In genomic region chr1:55217226-55217996, GRCh38 we compare ENCODE assay signal across 9 cellular contexts. TPM values are rescaled to one million over a fixed set of nuclear protein-coding genes. Genes with fewer than 3 reads are reported as not detected.
A peak's percentile ranks its signal among the peaks of the same experiment; 100 is the strongest.
DNase-seq lines count a peak whose midpoint lies in the region; ATAC-seq, FAIRE-seq and TF ChIP-seq lines count a peak whose summit lies in the region.
"Had no signal": no experiment of that assay in that cellular context is flagged by ENCODE, and none has a peak within 500 bp of the region (broad histone marks: within the 10 kb centered on the region; RNA-seq: fewer than 3 reads in every experiment).

No MANE protein-coding gene starts in this region.

- FAIRE-seq in endothelial cell of umbilical vein (lab: Jason Lieb, UNC), result peak; percentile 85
- no peak for FAIRE-seq in D721Med (lab: Jason Lieb, UNC)

- CTCF ChIA-PET in PC-3 (lab: Charles Lee) (no interaction called here), endothelial cell of umbilical vein (lab: Charles Lee) (interaction anchor here (1.0 kb wide), 1 partner anchor 61 kb away, joined by 3 read pairs; no protein-coding TSS in a partner anchor)

- H3K9me3 ChIP-seq in PC-3 (ENCODE audit: low read length) (no peaks in the 10 kb centered on the region), endothelial cell of umbilical vein (replicated peaks; ENCODE audit: control insufficient read depth, insufficient read depth, low read length) (no peaks in the 10 kb centered on the region)

- H3K36me3 ChIP-seq in PC-3 (ENCODE audit: low read depth, low read length) (no peaks in the 10 kb centered on the region), endothelial cell of umbilical vein (ENCODE audit: control insufficient read depth in 2 of 2, extremely low read depth in 1 of 2, insufficient read depth in 2 of 2, low read length in 2 of 2) (no peaks in the 10 kb centered on the region)

- H3K27me3 ChIP-seq in PC-3 (ENCODE audit: low read length) (no peaks in the 10 kb centered on the region), endothelial cell of umbilical vein (ENCODE audit: control insufficient read depth in 2 of 2, insufficient read depth in 2 of 2, low read length in 2 of 2) (peaks cover 0 to 3% of the 10 kb centered on the region in 2 experiments)

- POLR2A ChIA-PET in PC-3 (lab: Charles Lee; ENCODE audit: unreplicated experiment), result no interaction called here
- POLR2A ChIA-PET in endothelial cell of umbilical vein (lab: Charles Lee), result no interaction called here

- H3K9ac ChIP-seq in PC-3 (ENCODE audit: low read length) (no peak overlapping the region), endothelial cell of umbilical vein (replicated peaks; ENCODE audit: extremely low read depth, insufficient read depth, low read length) (peak overlapping the region; percentile 8)

- H3K27ac Mint-ChIP-seq in stimulated activated naive B cell treated with anti-CD40 and anti-IgM and Interleukin-4, amounts not matched to agents 10 μg/mL and 1 μg/mL and 100 μg/mL, for 72 hours, result peak overlapping the region; percentile 66

- H4K20me1 ChIP-seq in PC-3 (ENCODE audit: low read length) (peaks cover 15% of the 10 kb centered on the region), endothelial cell of umbilical vein (replicated peaks; ENCODE audit: control insufficient read depth, extremely low read depth, insufficient read depth, low read length) (no peaks in the 10 kb centered on the region)

- no peaks in the 10 kb centered on the region for H3K9me2 ChIP-seq in PC-3 (replicated peaks; ENCODE audit: low read length)

- no peak for TF ChIP-seq CTCF in PC-3 (conservative IDR thresholded peaks at IDR 0.05; ENCODE audit: low read depth, low read length)
- TF ChIP-seq CTCF in endothelial cell of umbilical vein (IDR thresholded peaks at IDR 0.05; ENCODE audit: extremely low read depth in 1 of 2, insufficient read depth in 1 of 2, low read depth in 1 of 2, low read length in 2 of 2), result no peak
- TF ChIP-seq CTCF in D721Med (IDR thresholded peaks at IDR 0.05; ENCODE audit: insufficient read depth, missing control alignments), result no peak

- dilution Hi-C loops in endothelial cell of umbilical vein (cut with MboI; ENCODE audit: extremely low pct_ligation_motif_present, low sequenced_read_pairs), result no loop called here

- no peaks in the 10 kb centered on the region for H3K9me1 ChIP-seq in endothelial cell of umbilical vein (replicated peaks; ENCODE audit: control insufficient read depth, extremely low read depth, insufficient read depth, low read length)

- no peak for TF ChIP-seq POLR2A in endothelial cell of umbilical vein (IDR thresholded peaks at IDR 0.05; ENCODE audit: low read depth, low read length)

- H3K4me1 Mint-ChIP-seq in stimulated activated naive B cell treated with anti-CD40 and anti-IgM and Interleukin-4, amounts not matched to agents 10 μg/mL and 1 μg/mL and 100 μg/mL, for 72 hours, result peaks cover 30 to 35% of the 10 kb centered on the region in 2 donors

- H3K4me1 ChIP-seq in PC-3 (ENCODE audit: insufficient read depth, low read length) (peaks cover 25% of the 10 kb centered on the region), endothelial cell of umbilical vein (ENCODE audit: control insufficient read depth, extremely low read depth, insufficient read depth, low read length) (peaks cover 15% of the 10 kb centered on the region)

- H3K4me2 ChIP-seq in PC-3 (ENCODE audit: low read length), result peak overlapping the region; percentile 18
- peak overlapping the region; percentile 57 for H3K4me2 ChIP-seq in endothelial cell of umbilical vein (ENCODE audit: insufficient read depth, low read length)

- H3K9me3 Mint-ChIP-seq in stimulated activated naive B cell treated with anti-CD40 and anti-IgM and Interleukin-4, amounts not matched to agents 10 μg/mL and 1 μg/mL and 100 μg/mL, for 72 hours, result no peaks in the 10 kb centered on the region

- no peaks in the 10 kb centered on the region for H3F3A ChIP-seq in PC-3 (ENCODE audit: low read length, unreplicated experiment)

- H2AFZ ChIP-seq in PC-3 (ENCODE audit: low read length) (peak overlapping the region; percentile 69), endothelial cell of umbilical vein (ENCODE audit: low read depth, low read length) (peak overlapping the region; percentile 46)

- H3K36me3 Mint-ChIP-seq in stimulated activated naive B cell treated with anti-CD40 and anti-IgM and Interleukin-4, amounts not matched to agents 10 μg/mL and 1 μg/mL and 100 μg/mL, for 72 hours, result peaks cover 12 to 24% of the 10 kb centered on the region in 2 donors

- H3K4me3 ChIP-seq in PC-3 (ENCODE audit: low read length), result no peak overlapping the region
- no peak overlapping the region for H3K4me3 ChIP-seq in endothelial cell of umbilical vein (replicated peaks in 1 of 3; ENCODE audit: insufficient read depth in 1 of 3, low read depth in 1 of 3, low read length in 3 of 3)
- H3K4me3 ChIP-seq: lung had no signal

- intact Hi-C loops in PC-3 (cut with micrococcal nuclease) (loop anchor here (1.0 to 10.0 kb wide), 3 partner anchors 60 to 1427 kb away; partner anchors contain the start of gene PRKAA2), endothelial cell of umbilical vein (cut with micrococcal nuclease) (loop anchor here (1.0 kb wide), 1 partner anchor 93 kb away; no protein-coding TSS in a partner anchor)

- H3K4me3 Mint-ChIP-seq in stimulated activated naive B cell treated with anti-CD40 and anti-IgM and Interleukin-4, amounts not matched to agents 10 μg/mL and 1 μg/mL and 100 μg/mL, for 72 hours, result peak overlapping the region; percentile 55 to 58

- H3K27ac ChIP-seq in PC-3 (ENCODE audit: low read length) (no peak overlapping the region), endothelial cell of umbilical vein (ENCODE audit: insufficient read depth, low read depth, low read length) (no peak overlapping the region)

- H3K27me3 Mint-ChIP-seq in stimulated activated naive B cell treated with anti-CD40 and anti-IgM and Interleukin-4, amounts not matched to agents 10 μg/mL and 1 μg/mL and 100 μg/mL, for 72 hours, result no peaks in the 10 kb centered on the region

- BruUV-seq in PC-3 (replicated peaks; lab: Mats Ljungman, UMichigan) (no TSS peak), endothelial cell of umbilical vein (replicated peaks; lab: Mats Ljungman, UMichigan) (no TSS peak)

- ATAC-seq in PC-3, result peak; percentile 6
- peak; percentile 64 for ATAC-seq in stimulated activated naive B cell treated with anti-CD40 and anti-IgM and Interleukin-4, amounts not matched to agents 10 μg/mL and 1 μg/mL and 100 μg/mL, for 72 hours (replicated peaks)

- DNase-seq in activated gamma-delta T cell treated with Interleukin-2 at 50 U/mL for 16 hours, result peak; percentile 11
- no peak for DNase-seq in activated gamma-delta T cell (lab: John Stamatoyannopoulos, UW)
- peak; percentile 63 for DNase-seq in PC-3
- DNase-seq in endothelial cell of umbilical vein (ENCODE audit: low read depth, low spot score), result peak; percentile 63
- DNase-seq in stimulated activated naive B cell treated with anti-CD40 and anti-IgM and Interleukin-4, amounts not matched to agents 10 μg/mL and 1 μg/mL and 100 μg/mL, for 72 hours, result peak; percentile 50
- DNase-seq in SW 1271 (lab: John Stamatoyannopoulos, UW), result no peak
- no peak for DNase-seq in D721Med (ENCODE audit: insufficient read length, low spot score)
- no peak for DNase-seq in iPS-NIHi7 (ENCODE audit: extremely low spot score)

- peaks cover 41% of the 10 kb centered on the region for H3K79me2 ChIP-seq in PC-3 (ENCODE audit: low read length)
- peaks cover 9% of the 10 kb centered on the region for H3K79me2 ChIP-seq in endothelial cell of umbilical vein (ENCODE audit: control insufficient read depth, insufficient read depth, low read length)

TF ChIP-seq in endothelial cell of umbilical vein, 7 proteins besides CTCF, POLR2A, EP300 and RAD21:
- TF ChIP-seq GATA2 (IDR thresholded peaks at IDR 0.05; ENCODE audit: insufficient read depth, insufficient read length, low read depth, low read length) (peak; percentile 32), MYC (IDR thresholded peaks at IDR 0.05; ENCODE audit: low read depth, low read length) (no peak), EZH2 (IDR thresholded peaks at IDR 0.05; ENCODE audit: borderline replicate concordance, low read depth, low read length, severe bottlenecking) (no peak)

RNA-seq across cellular contexts. Expression of gene USP24, which starts 2.2 kb away (rescaled TPM):
- total RNA-seq in PC-3 (2014; rRNA removed) (29.1 and 38.5 TPM in 2 replicates), endothelial cell of umbilical vein (30.0 and 32.6 TPM in 2 replicates)
- polyA plus RNA-seq in endothelial cell of umbilical vein, result 7.4 and 8.2 TPM in 2 replicates
- 6.4 and 6.6 TPM in 2 replicates for polyA plus RNA-seq in endothelial cell of umbilical vein (2011; cell fraction: cytosol; rRNA removed)
- 31.8 and 33.6 TPM in 2 replicates for polyA plus RNA-seq in endothelial cell of umbilical vein (2011; cell fraction: nucleus; rRNA removed)
- 13.1 and 17.5 TPM in 2 replicates for polyA plus RNA-seq in endothelial cell of umbilical vein (2012)
- polyA minus RNA-seq in endothelial cell of umbilical vein, result 32.7 and 45.0 TPM in 2 replicates
- polyA minus RNA-seq in endothelial cell of umbilical vein (2011; cell fraction: cytosol; rRNA and poly(A)+ RNA removed), result 18.1 TPM
- polyA minus RNA-seq in endothelial cell of umbilical vein (2011; cell fraction: nucleus; rRNA and poly(A)+ RNA removed), result 66.6 and 101 TPM in 2 replicates

Comparison
In these comparisons a context has a peak if more than half of its experiments do, and no peak if none do; other contexts are left out.
1. DNase-seq: peak in activated gamma-delta T cell treated with Interleukin-2 at 50 U/mL for 16 hours (single experiment), PC-3 (single experiment), endothelial cell of umbilical vein (single experiment) and stimulated activated naive B cell treated with anti-CD40 and anti-IgM and Interleukin-4, amounts not matched to agents 10 μg/mL and 1 μg/mL and 100 μg/mL, for 72 hours (single experiment); none in activated gamma-delta T cell (single experiment), SW 1271 (0 of 2), D721Med (single experiment) and iPS-NIHi7 (single experiment).